Comparison of ENCODE assay signal across 20 cellular contexts in genomic region chr13:38662362-38662761, GRCh38. TPM values are rescaled to one million over a fixed set of nuclear protein-coding genes. Genes with fewer than 3 reads are reported as not detected.
DNase-seq lines count a peak whose midpoint lies in the region; ATAC-seq and TF ChIP-seq lines count a peak whose summit lies in the region.
"Had no signal": no experiment of that assay in that cellular context is flagged by ENCODE, and none has a peak within 500 bp of the region (broad histone marks: within the 10 kb centered on the region; RNA-seq: fewer than 3 reads in every experiment).

No MANE protein-coding gene starts in this region.

- no peak overlapping the region for H3K27ac ChIP-seq in lung (ENCODE audit: low read depth in 1 of 2, low read length in 1 of 2)
- H3K27ac ChIP-seq in MM.1S (ENCODE audit: low read length), result no peak overlapping the region
- H3K27ac ChIP-seq: uterus had no signal

- CTCF ChIA-PET in activated CD8-positive, alpha-beta memory T cell treated with anti-CD3 and anti-CD28 coated beads, Interleukin-2, amount 10 ng/mL, durations not matched to agents 7 days and 5 days (lab: Charles Lee), result no interaction called here

- H3F3A ChIP-seq in MM.1S (ENCODE audit: insufficient read depth, low read length), result no peaks in the 10 kb centered on the region

- H3K9me3 Mint-ChIP-seq in activated CD8-positive, alpha-beta memory T cell treated with anti-CD3 and anti-CD28 coated beads, Interleukin-2, amount 10 ng/mL, durations not matched to agents 7 days and 5 days (ENCODE audit: low read depth), result no peaks in the 10 kb centered on the region

- no peak overlapping the region for H3K4me2 ChIP-seq in MM.1S (ENCODE audit: low read depth, low read length)

- ATAC-seq in lung (ENCODE audit: insufficient read depth, low FRiP score), result peak; percentile 69
- no peak for ATAC-seq in activated CD8-positive, alpha-beta memory T cell treated with anti-CD3 and anti-CD28 coated beads, Interleukin-2, amount 10 ng/mL, durations not matched to agents 7 days and 5 days
- ATAC-seq: mucosa of descending colon, sciatic nerve had no signal

- peak; percentile 24 for DNase-seq in COLO829 (ENCODE audit: low spot score)
- DNase-seq in NCI-H446 treated with DMSO at 0.1 percent for 48 hours (lab: John Stamatoyannopoulos, UW), result peak; percentile 53
- DNase-seq in choroid plexus epithelial cell (ENCODE audit: low read depth), result peak; percentile 87
- DNase-seq in lung (ENCODE audit: low spot score), result no peak
- no peak for DNase-seq in MM.1S
- DNase-seq in posterior cingulate gyrus, result no peak
- DNase-seq in HUDEP-2 (lab: John Stamatoyannopoulos, UW; ENCODE audit: unreplicated experiment in 76 of 76), result no peak
- no peak for DNase-seq in activated CD8-positive, alpha-beta memory T cell treated with anti-CD3 and anti-CD28 coated beads, Interleukin-2, amount 10 ng/mL, durations not matched to agents 7 days and 5 days
- DNase-seq: activated CD4-positive, CD25-positive, alpha-beta regulatory T cell treated with anti-CD3 and anti-CD28 coated beads, Interleukin-2, amount 50 U/mL, for 72 hours; activated CD8-positive, alpha-beta memory T cell treated with anti-CD3 and anti-CD28 coated beads, Interleukin-2, amount 50 U/mL, for 4 hours; activated gamma-delta T cell treated with Interleukin-2 at 50 U/mL for 16 hours; anterior cingulate cortex; dermis blood vessel endothelial cell; mucosa of descending colon; NCI-H1048; NCI-H748 treated with DMSO at 0.1 percent for 48 hours; occipital lobe; T1000; uterus had no signal

- H2AFZ ChIP-seq in MM.1S (ENCODE audit: low read length), result no peak overlapping the region

- H3K27me3 ChIP-seq in lung (ENCODE audit: control insufficient read depth, insufficient read depth) (no peaks in the 10 kb centered on the region), MM.1S (replicated peaks; ENCODE audit: insufficient read depth, low read length) (no peaks in the 10 kb centered on the region)
- H3K27me3 ChIP-seq: uterus had no signal

- H3K27me3 Mint-ChIP-seq in activated CD8-positive, alpha-beta memory T cell treated with anti-CD3 and anti-CD28 coated beads, Interleukin-2, amount 10 ng/mL, durations not matched to agents 7 days and 5 days, result no peaks in the 10 kb centered on the region

- H3K9me2 ChIP-seq in MM.1S (replicated peaks; ENCODE audit: insufficient read depth, low read length), result no peaks in the 10 kb centered on the region

- H3K9ac ChIP-seq in MM.1S (ENCODE audit: low read length), result no peak overlapping the region

- no peak for TF ChIP-seq CTCF in choroid plexus epithelial cell (conservative IDR thresholded peaks at IDR 0.05; ENCODE audit: low read depth, low read length)
- TF ChIP-seq CTCF in lung (IDR thresholded peaks at IDR 0.05; ENCODE audit: control extremely low read depth, extremely low read depth), result no peak
- TF ChIP-seq CTCF in MM.1S (IDR thresholded peaks at IDR 0.05; ENCODE audit: low read length), result no peak

- intact Hi-C loops in posterior cingulate gyrus (cut with DNase I), result no loop called here

- H3K4me1 Mint-ChIP-seq in activated CD8-positive, alpha-beta memory T cell treated with anti-CD3 and anti-CD28 coated beads, Interleukin-2, amount 10 ng/mL, durations not matched to agents 7 days and 5 days, result no peaks in the 10 kb centered on the region

- H3K36me3 ChIP-seq in lung (ENCODE audit: control insufficient read depth in 2 of 2, insufficient read depth in 2 of 2, low read length in 2 of 2) (no peaks in the 10 kb centered on the region), MM.1S (replicated peaks; ENCODE audit: insufficient read depth, low read length) (no peaks in the 10 kb centered on the region)
- H3K36me3 ChIP-seq: uterus had no signal

- no peaks in the 10 kb centered on the region for H3K9me3 ChIP-seq in lung (ENCODE audit: control insufficient read depth in 2 of 2, insufficient read depth in 1 of 2, low read length in 1 of 2)
- no peaks in the 10 kb centered on the region for H3K9me3 ChIP-seq in MM.1S (replicated peaks; ENCODE audit: insufficient read depth, low read length)
- H3K9me3 ChIP-seq: mucosa of descending colon, uterus had no signal

- no peaks in the 10 kb centered on the region for H3K36me3 Mint-ChIP-seq in activated CD8-positive, alpha-beta memory T cell treated with anti-CD3 and anti-CD28 coated beads, Interleukin-2, amount 10 ng/mL, durations not matched to agents 7 days and 5 days

- H3K79me2 ChIP-seq in MM.1S (ENCODE audit: low read length), result no peaks in the 10 kb centered on the region

- H3K4me3 ChIP-seq in choroid plexus epithelial cell (ENCODE audit: low read depth, low read length) (no peak overlapping the region), lung (no peak overlapping the region), MM.1S (ENCODE audit: low read length) (no peak overlapping the region)
- H3K4me3 ChIP-seq: mucosa of descending colon, uterus had no signal

- H4K20me1 ChIP-seq in MM.1S (ENCODE audit: insufficient read depth, low read length), result no peaks in the 10 kb centered on the region

- no peak overlapping the region for H3K27ac Mint-ChIP-seq in activated CD8-positive, alpha-beta memory T cell treated with anti-CD3 and anti-CD28 coated beads, Interleukin-2, amount 10 ng/mL, durations not matched to agents 7 days and 5 days

- H3K4me3 Mint-ChIP-seq in activated CD8-positive, alpha-beta memory T cell treated with anti-CD3 and anti-CD28 coated beads, Interleukin-2, amount 10 ng/mL, durations not matched to agents 7 days and 5 days, result no peak overlapping the region

- 53% methylated on average over 2 of the region's 2 CpGs for WGBS in lung, 2 donors

- H3K4me1 ChIP-seq in lung (ENCODE audit: control insufficient read depth in 2 of 2, insufficient read depth in 2 of 2, low read length in 2 of 2), result no peaks in the 10 kb centered on the region
- H3K4me1 ChIP-seq in MM.1S (ENCODE audit: low read length), result no peaks in the 10 kb centered on the region
- H3K4me1 ChIP-seq: uterus had no signal

RNA-seq across cellular contexts. Expression of gene FREM2, which starts 24.5 kb away (rescaled TPM):
- total RNA-seq in lung, result 10 to 100 TPM; 15.7 to 58.3 TPM
- polyA plus RNA-seq in lung, result 1 to 10 TPM; 1.6 to 3.1 TPM
- under 1 TPM in 1 of 2 experiments, not detected in 1; 0.23 TPM for total RNA-seq in activated CD8-positive, alpha-beta memory T cell treated with anti-CD3 and anti-CD28 coated beads, Interleukin-2, amount 10 ng/mL, durations not matched to agents 7 days and 5 days

Comparison
In these comparisons a context has a peak if more than half of its experiments do, and no peak if none do; other contexts are left out.
1. DNase-seq: peak in COLO829 (single experiment), NCI-H446 treated with DMSO at 0.1 percent for 48 hours (single experiment) and choroid plexus epithelial cell (single experiment); none in lung (single experiment), MM.1S (single experiment), posterior cingulate gyrus (0 of 10), HUDEP-2 (0 of 76) and activated CD8-positive, alpha-beta memory T cell treated with anti-CD3 and anti-CD28 coated beads, Interleukin-2, amount 10 ng/mL, durations not matched to agents 7 days and 5 days (single experiment).
2. RNA of gene FREM2, which starts 24.5 kb away (total RNA-seq): 15.7 to 58.3 TPM in lung; 0.23 TPM in activated CD8-positive, alpha-beta memory T cell treated with anti-CD3 and anti-CD28 coated beads, Interleukin-2, amount 10 ng/mL, durations not matched to agents 7 days and 5 days; every median in the first group is over 10 times any median in the second.